ENCODE assay signal across 17 cellular contexts in genomic region chr2:52334185-52334584, GRCh38.
DNase-seq lines count a peak whose midpoint lies in the region; ATAC-seq lines count a peak whose summit lies in the region.
"Had no signal": no experiment of that assay in that cellular context is flagged by ENCODE, and none has a peak within 500 bp of the region (broad histone marks: within the 10 kb centered on the region; RNA-seq: fewer than 3 reads in every experiment).

No MANE protein-coding gene starts in this region.

- H3K4me3 ChIP-seq in mesenchymal stem cell (ENCODE audit: insufficient read depth in 1 of 2, low read depth in 1 of 2, low read length in 2 of 2) = no peak overlapping the region
- H3K4me3 ChIP-seq: A549; BLaER1 treated with 17β-estradiol and CSF1 and Interleukin-3, amounts not matched to agents 10 nM and 100 nM had no signal

- DNase-seq in HT1080 (ENCODE audit: low read depth) (peak; percentile 23), RKO (ENCODE audit: low spot score) (peak; percentile 1), mesenchymal stem cell (no peak), midbrain (lab: John Stamatoyannopoulos, UW) (no peak), NCI-H1048 (lab: John Stamatoyannopoulos, UW) (no peak)
- DNase-seq: AML-193; Caco-2; Calu3; CD4-positive, alpha-beta T cell; CD8-positive, alpha-beta T cell; DMS79 treated with DMSO at 0.1 percent for 48 hours; GF-D8 had no signal

- no peak overlapping the region for H3K23ac ChIP-seq in mesenchymal stem cell (ENCODE audit: low read length in 2 of 2)

- H3K4ac ChIP-seq in mesenchymal stem cell (ENCODE audit: low read depth in 1 of 2, low read length in 2 of 2) = no peak overlapping the region

- H2AFZ ChIP-seq in mesenchymal stem cell (ENCODE audit: low read depth, low read length) = no peak overlapping the region

- no peak overlapping the region for H4K91ac ChIP-seq in mesenchymal stem cell (ENCODE audit: low read length)

- no peak overlapping the region for H2BK12ac ChIP-seq in mesenchymal stem cell (ENCODE audit: low read length in 2 of 2)

- H3K9me3 ChIP-seq in mesenchymal stem cell (ENCODE audit: control insufficient read depth, low read length) = peaks cover 17% of the 10 kb centered on the region
- H3K9me3 ChIP-seq: BLaER1 treated with 17β-estradiol and CSF1 and Interleukin-3, amounts not matched to agents 10 nM and 100 nM; Caco-2 had no signal

- H3K79me1 ChIP-seq in mesenchymal stem cell (replicated peaks; ENCODE audit: low read length, poor library complexity, severe bottlenecking) = no peaks in the 10 kb centered on the region

- H3K14ac ChIP-seq in mesenchymal stem cell (ENCODE audit: low read length in 2 of 2) = no peak overlapping the region

- H4K8ac ChIP-seq in mesenchymal stem cell (ENCODE audit: low read length) = peak overlapping the region; percentile 13

- no peak overlapping the region for H3K18ac ChIP-seq in mesenchymal stem cell (ENCODE audit: low read depth in 1 of 2, low read length in 2 of 2)

- no peak overlapping the region for H3K27ac ChIP-seq in mesenchymal stem cell (ENCODE audit: low read length, poor library complexity, severe bottlenecking)
- H3K27ac ChIP-seq: 22Rv1; A549; BLaER1 treated with 17β-estradiol and CSF1 and Interleukin-3, amounts not matched to agents 10 nM and 100 nM; C4-2B had no signal

- H3K4me1 ChIP-seq in mesenchymal stem cell (ENCODE audit: control insufficient read depth, insufficient read depth, low read depth, low read length) = no peaks in the 10 kb centered on the region
- H3K4me1 ChIP-seq: A549; BLaER1 treated with 17β-estradiol and CSF1 and Interleukin-3, amounts not matched to agents 10 nM and 100 nM; Caco-2 had no signal

- 91% methylated on average over 4 of the region's 4 CpGs for WGBS in mesenchymal stem cell

- no peak overlapping the region for H2BK15ac ChIP-seq in mesenchymal stem cell (ENCODE audit: low read depth, poor library complexity, severe bottlenecking)

- no peak overlapping the region for H2BK5ac ChIP-seq in mesenchymal stem cell (ENCODE audit: low read depth, low read length, poor library complexity, severe bottlenecking)

- no peak overlapping the region for H3K4me2 ChIP-seq in mesenchymal stem cell (ENCODE audit: low read length, poor library complexity, severe bottlenecking)
- H3K4me2 ChIP-seq: A549; BLaER1 treated with 17β-estradiol and CSF1 and Interleukin-3, amounts not matched to agents 10 nM and 100 nM had no signal

- no peak overlapping the region for H2AK5ac ChIP-seq in mesenchymal stem cell (ENCODE audit: low read length, severe bottlenecking)

- ATAC-seq in GM21360 (IDR thresholded peaks at IDR 0.05; ENCODE audit: unreplicated experiment) = no peak
- ATAC-seq: A549; CD8-positive, alpha-beta T cell had no signal

- no peaks in the 10 kb centered on the region for H3K27me3 ChIP-seq in mesenchymal stem cell (ENCODE audit: control insufficient read depth in 1 of 2, insufficient read depth in 1 of 2, low read length in 2 of 2)
- H3K27me3 ChIP-seq: BLaER1 treated with 17β-estradiol and CSF1 and Interleukin-3, amounts not matched to agents 10 nM and 100 nM had no signal

- no peaks in the 10 kb centered on the region for H3K36me3 ChIP-seq in mesenchymal stem cell (ENCODE audit: control insufficient read depth in 1 of 2, insufficient read depth in 2 of 2, low read depth in 1 of 2, low read length in 2 of 2)
- H3K36me3 ChIP-seq: BLaER1 treated with 17β-estradiol and CSF1 and Interleukin-3, amounts not matched to agents 10 nM and 100 nM had no signal

- H3K9ac ChIP-seq in mesenchymal stem cell (ENCODE audit: low read length) = no peak overlapping the region
- H3K9ac ChIP-seq: BLaER1 treated with 17β-estradiol and CSF1 and Interleukin-3, amounts not matched to agents 10 nM and 100 nM had no signal

- H2BK120ac ChIP-seq in mesenchymal stem cell (ENCODE audit: low read depth, low read length) = no peak overlapping the region

Comparison
In these comparisons a context has a peak if more than half of its experiments do, and no peak if none do; other contexts are left out.
1. DNase-seq: peak in HT1080 (single experiment) and RKO (single experiment); none in mesenchymal stem cell (single experiment), midbrain (single experiment) and NCI-H1048 (single experiment).